In genomic region chr7:156510966-156511365, GRCh38 we compare ENCODE assay signal across 2 cellular contexts.
A peak's percentile ranks its signal among the peaks of the same experiment; 100 is the strongest.
TF ChIP-seq lines count a peak whose summit lies in the region.

No MANE protein-coding gene starts in this region.

TF ChIP-seq in HepG2, 621 proteins besides CTCF, POLR2A, EP300 and RAD21 (continued from another document):
- no peak for TF ChIP-seq AFF4 (CRISPR knock-in tag; IDR thresholded peaks at IDR 0.05)
- TF ChIP-seq ZNF160 (CRISPR knock-in tag; IDR thresholded peaks at IDR 0.05) = peak; percentile 88

TF ChIP-seq in K562, 482 proteins besides CTCF, POLR2A, EP300 and RAD21 (continued from another document):
- no peak for TF ChIP-seq ZBTB26 (CRISPR knock-in tag; IDR thresholded peaks at IDR 0.05)
